ENCODE assay signal across 10 cellular contexts in the genomic region with DNA sequence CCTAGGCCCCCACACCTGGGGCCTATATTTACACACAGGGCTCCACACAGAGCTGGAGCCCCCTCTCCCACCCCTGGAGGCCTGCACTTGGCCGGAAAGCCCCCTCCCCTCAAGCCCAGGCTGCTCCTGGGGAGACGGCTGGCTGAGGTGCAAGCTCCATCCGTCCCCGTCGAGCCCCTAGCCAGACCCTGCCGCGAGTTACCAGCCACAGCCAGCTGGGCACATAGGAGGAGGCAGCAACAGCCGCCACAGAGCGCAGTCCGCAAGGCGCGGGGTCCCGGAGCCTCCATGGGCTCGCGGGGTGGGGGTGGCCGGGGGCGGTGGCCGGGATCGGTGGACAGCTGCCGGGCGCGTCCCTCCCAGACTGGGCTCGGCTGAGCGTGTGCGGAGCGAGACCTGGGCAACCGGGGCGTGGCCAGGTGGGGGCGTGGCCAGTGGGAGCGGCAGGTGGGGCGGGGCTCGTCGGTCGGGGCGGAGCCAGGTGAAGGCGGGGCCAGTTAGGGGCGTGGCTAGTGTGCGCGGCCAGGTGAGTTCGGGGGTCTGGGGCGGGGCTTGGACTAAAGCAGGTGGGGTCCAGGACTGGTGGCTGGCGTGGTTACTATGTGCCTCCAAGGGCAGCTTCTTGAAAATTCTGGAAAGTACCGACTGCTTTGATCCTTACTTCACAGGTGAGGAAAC. TPM values are rescaled to one million over a fixed set of nuclear protein-coding genes. Genes with fewer than 3 reads are reported as not detected.
DNase-seq lines count a peak whose midpoint lies in the region; ATAC-seq and TF ChIP-seq lines count a peak whose summit lies in the region.
"Had no signal": no experiment of that assay in that cellular context is flagged by ENCODE, and none has a peak within 500 bp of the region (broad histone marks: within the 10 kb centered on the region; RNA-seq: fewer than 3 reads in every experiment).

A gene (minus strand): TSS at position 384 of the 678 bp plus-strand sequence. CDS start 94 bp downstream, at position 290.

- TF ChIP-seq POLR2A in sigmoid colon (IDR thresholded peaks at IDR 0.05): no peak

- H3K27me3 ChIP-seq in sigmoid colon: peaks cover 0 to 16% (median 12%) of the 10 kb centered on the region in 3 donors

- no peak for TF ChIP-seq CTCF in sigmoid colon (IDR thresholded peaks at IDR 0.05)

- intact Hi-C loops in sigmoid colon (cut with DNase I): no loop called here

- no peak for TF ChIP-seq EP300 in sigmoid colon (IDR thresholded peaks at IDR 0.05)

- no peaks in the 10 kb centered on the region for H3K36me3 Mint-ChIP-seq in activated T-cell treated with anti-CD3 and anti-CD28 coated beads, Interleukin-2, amount 50 U/mL, for 4 hours (ENCODE audit: insufficient read depth)

- no peaks in the 10 kb centered on the region for H3K9me3 ChIP-seq in sigmoid colon

- H3K36me3 ChIP-seq in sigmoid colon: no peaks in the 10 kb centered on the region

- peak; percentile 63 for DNase-seq in NCI-H146 (lab: John Stamatoyannopoulos, UW)
- DNase-seq in NCI-H146 treated with DMSO at 0.1 percent for 48 hours (lab: John Stamatoyannopoulos, UW; ENCODE audit: unreplicated experiment): no peak
- no peak for DNase-seq in activated T-cell treated with anti-CD3 and anti-CD28 coated beads, Interleukin-2, amount 50 U/mL, for 4 hours
- peak; percentile 82 for DNase-seq in islet precursor cell
- peak; percentile 36 for DNase-seq in stimulated activated naive CD4-positive, alpha-beta T cell treated with Interleukin-2 at 50 U/mL for 16 hours (lab: John Stamatoyannopoulos, UW)
- DNase-seq in sigmoid colon: no peak

- no peaks in the 10 kb centered on the region for H3K27me3 Mint-ChIP-seq in activated T-cell treated with anti-CD3 and anti-CD28 coated beads, Interleukin-2, amount 50 U/mL, for 4 hours (ENCODE audit: low read depth)

- no peak within 1 kb of the TSS for H3K4me3 ChIP-seq in sigmoid colon

- H3K4me3 Mint-ChIP-seq in activated T-cell treated with anti-CD3 and anti-CD28 coated beads, Interleukin-2, amount 50 U/mL, for 4 hours: no peak within 1 kb of the TSS

- WGBS in sigmoid colon, 2 donors: 7 to 18% methylated on average over 43 of the region's 43 CpGs

- ATAC-seq in activated T-cell treated with anti-CD3 and anti-CD28 coated beads, Interleukin-2, amount 50 U/mL, for 4 hours: peak; percentile 65 to 71
- ATAC-seq in HG02885 (IDR thresholded peaks at IDR 0.05; ENCODE audit: poor library complexity, unreplicated experiment): no peak
- no peak for ATAC-seq in GM18867 (IDR thresholded peaks at IDR 0.05; ENCODE audit: unreplicated experiment)

- no peak within 1 kb of the TSS for H3K27ac ChIP-seq in sigmoid colon

- peaks cover 0 to 6% (median 2%) of the 10 kb centered on the region in 4 donors for H3K4me1 ChIP-seq in sigmoid colon

- H3K4me1 Mint-ChIP-seq in activated T-cell treated with anti-CD3 and anti-CD28 coated beads, Interleukin-2, amount 50 U/mL, for 4 hours (ENCODE audit: low read depth): no peaks in the 10 kb centered on the region

- H3K9me3 Mint-ChIP-seq in activated T-cell treated with anti-CD3 and anti-CD28 coated beads, Interleukin-2, amount 50 U/mL, for 4 hours: no peaks in the 10 kb centered on the region

RNA-seq across cellular contexts. Expression of the gene that starts here (rescaled TPM):
- not detected for total RNA-seq in activated T-cell treated with anti-CD3 and anti-CD28 coated beads, Interleukin-2, amount 50 U/mL, for 4 hours
- not detected for total RNA-seq in sigmoid colon
- 1 to 10 TPM in 2 of 3 donors, not detected in 1; 1.2 to 1.9 TPM for polyA plus RNA-seq in sigmoid colon
- total RNA-seq: myocyte, temporal lobe had no signal

Comparison
In these comparisons a context has a peak if more than half of its experiments do, and no peak if none do; other contexts are left out.
1. DNase-seq: peak in NCI-H146 (single experiment), islet precursor cell (single experiment) and stimulated activated naive CD4-positive, alpha-beta T cell treated with Interleukin-2 at 50 U/mL for 16 hours (single experiment); none in NCI-H146 treated with DMSO at 0.1 percent for 48 hours (single experiment), activated T-cell treated with anti-CD3 and anti-CD28 coated beads, Interleukin-2, amount 50 U/mL, for 4 hours (single experiment) and sigmoid colon (single experiment).
2. Peak in ATAC-seq in activated T-cell treated with anti-CD3 and anti-CD28 coated beads, Interleukin-2, amount 50 U/mL, for 4 hours; RNA of the gene not detected or under 1 TPM.